In genomic region chr3:57691411-57692133, GRCh38 we compare ENCODE assay signal across 8 cellular contexts. TPM values are rescaled to one million over a fixed set of nuclear protein-coding genes. Genes with fewer than 3 reads are reported as not detected.
DNase-seq lines count a peak whose midpoint lies in the region; ATAC-seq lines count a peak whose summit lies in the region.

No MANE protein-coding gene starts in this region.

- no peaks in the 10 kb centered on the region for H3K27me3 ChIP-seq in iPS-20b (ENCODE audit: insufficient read depth, low read length)

- H3K36me3 Mint-ChIP-seq in activated naive CD4-positive, alpha-beta T cell treated with anti-CD3 and anti-CD28 coated beads for 36 hours (ENCODE audit: low read depth): no peaks in the 10 kb centered on the region
- peaks cover 23% of the 10 kb centered on the region for H3K36me3 Mint-ChIP-seq in activated naive CD4-positive, alpha-beta T cell treated with anti-CD3 and anti-CD28 coated beads, Interleukin-2, amount 10 ng/mL, durations not matched to agents 7 days and 5 days
- H3K36me3 Mint-ChIP-seq in stimulated activated naive B cell treated with anti-CD40 and anti-IgM and Interleukin-4, amounts not matched to agents 10 μg/mL and 1 μg/mL and 100 μg/mL, for 72 hours: peaks cover 4 to 15% of the 10 kb centered on the region in 2 donors

- no peak for ATAC-seq in stimulated activated naive B cell treated with anti-CD40 and anti-IgM and Interleukin-4, amounts not matched to agents 10 μg/mL and 1 μg/mL and 100 μg/mL, for 72 hours (replicated peaks)

- H3K9me3 ChIP-seq in iPS-20b (ENCODE audit: insufficient read depth, low read depth, low read length): no peaks in the 10 kb centered on the region

- DNase-seq in activated naive CD4-positive, alpha-beta T cell treated with anti-CD3 and anti-CD28 coated beads for 36 hours: peak; percentile 10
- DNase-seq in activated naive CD4-positive, alpha-beta T cell treated with anti-CD3 and anti-CD28 coated beads, Interleukin-2, amount 50 U/mL, for 16 hours: no peak
- no peak for DNase-seq in activated naive CD4-positive, alpha-beta T cell treated with anti-CD3 and anti-CD28 coated beads, Interleukin-2, amount 10 ng/mL, durations not matched to agents 7 days and 5 days
- no peak for DNase-seq in stimulated activated naive B cell treated with anti-CD40 and anti-IgM and Interleukin-4, amounts not matched to agents 10 μg/mL and 1 μg/mL and 100 μg/mL, for 72 hours
- DNase-seq in NCI-H526 (lab: John Stamatoyannopoulos, UW) (no peak), HuH-7 (ENCODE audit: low spot score) (no peak), T-helper 9 cell (no peak)

- H3K27ac Mint-ChIP-seq in activated naive CD4-positive, alpha-beta T cell treated with anti-CD3 and anti-CD28 coated beads for 36 hours: peak overlapping the region; percentile 90
- peak overlapping the region; percentile 97 for H3K27ac Mint-ChIP-seq in activated naive CD4-positive, alpha-beta T cell treated with anti-CD3 and anti-CD28 coated beads, Interleukin-2, amount 10 ng/mL, durations not matched to agents 7 days and 5 days
- peak overlapping the region; percentile 92 for H3K27ac Mint-ChIP-seq in stimulated activated naive B cell treated with anti-CD40 and anti-IgM and Interleukin-4, amounts not matched to agents 10 μg/mL and 1 μg/mL and 100 μg/mL, for 72 hours

- peak overlapping the region; percentile 98 for H3K4me3 ChIP-seq in iPS-20b (ENCODE audit: low read length)

- H3K4me1 ChIP-seq in iPS-20b (ENCODE audit: insufficient read depth, low read length): peaks cover 15% of the 10 kb centered on the region; the same call in 1 of the 2 replicates

- no peaks in the 10 kb centered on the region for H3K9me3 Mint-ChIP-seq in activated naive CD4-positive, alpha-beta T cell treated with anti-CD3 and anti-CD28 coated beads for 36 hours
- H3K9me3 Mint-ChIP-seq in activated naive CD4-positive, alpha-beta T cell treated with anti-CD3 and anti-CD28 coated beads, Interleukin-2, amount 10 ng/mL, durations not matched to agents 7 days and 5 days: no peaks in the 10 kb centered on the region
- H3K9me3 Mint-ChIP-seq in stimulated activated naive B cell treated with anti-CD40 and anti-IgM and Interleukin-4, amounts not matched to agents 10 μg/mL and 1 μg/mL and 100 μg/mL, for 72 hours: no peaks in the 10 kb centered on the region

- intact Hi-C loops in activated naive CD4-positive, alpha-beta T cell treated with anti-CD3 and anti-CD28 coated beads for 36 hours (cut with micrococcal nuclease): loop anchor here (1.0 to 5.0 kb wide), 8 partner anchors 64 to 1134 kb away; partner anchors contain the start of genes APPL1, ARF4, CCDC66 and PDE12

- peaks cover 44% of the 10 kb centered on the region for H3K4me1 Mint-ChIP-seq in activated naive CD4-positive, alpha-beta T cell treated with anti-CD3 and anti-CD28 coated beads for 36 hours (ENCODE audit: low read depth)
- H3K4me1 Mint-ChIP-seq in activated naive CD4-positive, alpha-beta T cell treated with anti-CD3 and anti-CD28 coated beads, Interleukin-2, amount 10 ng/mL, durations not matched to agents 7 days and 5 days: peaks cover 49% of the 10 kb centered on the region
- peaks cover 15 to 39% of the 10 kb centered on the region in 2 donors for H3K4me1 Mint-ChIP-seq in stimulated activated naive B cell treated with anti-CD40 and anti-IgM and Interleukin-4, amounts not matched to agents 10 μg/mL and 1 μg/mL and 100 μg/mL, for 72 hours

- H3K9ac ChIP-seq in iPS-20b (ENCODE audit: low read depth, low read length): peak overlapping the region; percentile 94; the same call in 1 of the 2 replicates

- CTCF ChIA-PET in activated naive CD4-positive, alpha-beta T cell treated with anti-CD3 and anti-CD28 coated beads for 36 hours (lab: Charles Lee): no interaction called here
- CTCF ChIA-PET in activated naive CD4-positive, alpha-beta T cell treated with anti-CD3 and anti-CD28 coated beads, Interleukin-2, amount 10 ng/mL, durations not matched to agents 7 days and 5 days (lab: Charles Lee): interaction anchor here (1.4 kb wide), 1 partner anchor 12 kb away, joined by 3 read pairs; no protein-coding TSS in a partner anchor

- peak overlapping the region; percentile 89 for H3K4me3 Mint-ChIP-seq in activated naive CD4-positive, alpha-beta T cell treated with anti-CD3 and anti-CD28 coated beads for 36 hours
- H3K4me3 Mint-ChIP-seq in activated naive CD4-positive, alpha-beta T cell treated with anti-CD3 and anti-CD28 coated beads, Interleukin-2, amount 10 ng/mL, durations not matched to agents 7 days and 5 days: peak overlapping the region; percentile 81
- peak overlapping the region; percentile 85 to 88 for H3K4me3 Mint-ChIP-seq in stimulated activated naive B cell treated with anti-CD40 and anti-IgM and Interleukin-4, amounts not matched to agents 10 μg/mL and 1 μg/mL and 100 μg/mL, for 72 hours

- H3K36me3 ChIP-seq in iPS-20b (ENCODE audit: insufficient read depth, low read depth, low read length): no peaks in the 10 kb centered on the region

- H3K27ac ChIP-seq in iPS-20b (ENCODE audit: low read length): no peak overlapping the region

- H3K27me3 Mint-ChIP-seq in activated naive CD4-positive, alpha-beta T cell treated with anti-CD3 and anti-CD28 coated beads for 36 hours (ENCODE audit: low read depth): no peaks in the 10 kb centered on the region
- peaks cover under 1% of the 10 kb centered on the region for H3K27me3 Mint-ChIP-seq in activated naive CD4-positive, alpha-beta T cell treated with anti-CD3 and anti-CD28 coated beads, Interleukin-2, amount 10 ng/mL, durations not matched to agents 7 days and 5 days
- no peaks in the 10 kb centered on the region for H3K27me3 Mint-ChIP-seq in stimulated activated naive B cell treated with anti-CD40 and anti-IgM and Interleukin-4, amounts not matched to agents 10 μg/mL and 1 μg/mL and 100 μg/mL, for 72 hours

RNA-seq across cellular contexts. Expression of gene DENND6A, which starts 1.3 kb away (rescaled TPM):
- 10 to 100 TPM; 12.3 to 12.4 TPM for total RNA-seq in activated naive CD4-positive, alpha-beta T cell treated with anti-CD3 and anti-CD28 coated beads for 36 hours
